ENCODE assay signal across 1 cellular context in genomic region chr6:7426447-7427169, GRCh38.
TF ChIP-seq lines count a peak whose summit lies in the region.

No MANE protein-coding gene starts in this region.

TF ChIP-seq in HepG2, 621 proteins besides CTCF, POLR2A, EP300 and RAD21 (continued from another document and continues in another):
- TF ChIP-seq THAP7 (CRISPR knock-in tag; IDR thresholded peaks at IDR 0.05), result no peak
- no peak for TF ChIP-seq ZFP36 (IDR thresholded peaks at IDR 0.05; ENCODE audit: borderline replicate concordance, low read depth, low read length, partially characterized antibody)
- TF ChIP-seq PRDM4 (CRISPR knock-in tag; IDR thresholded peaks at IDR 0.05; ENCODE audit: borderline replicate concordance), result no peak
- peak; percentile 46 for TF ChIP-seq SKI (IDR thresholded peaks at IDR 0.05; ENCODE audit: partially characterized antibody)
- TF ChIP-seq CEBPG (CRISPR knock-in tag; IDR thresholded peaks at IDR 0.05), result no peak
- TF ChIP-seq ZIK1 (CRISPR knock-in tag; IDR thresholded peaks at IDR 0.05; ENCODE audit: borderline replicate concordance, low read depth), result no peak
- TF ChIP-seq SRSF9 (IDR thresholded peaks at IDR 0.05; ENCODE audit: borderline replicate concordance, insufficient read depth, low read depth, low read length, poor library complexity, severe bottlenecking), result no peak
- peak; percentile 28; the same call in 1 of the 2 replicates for TF ChIP-seq FOXK2 (IDR thresholded peaks at IDR 0.05)
- 0 out of 2 replicates have a peak, but pooled peaks have one; percentile 24 for TF ChIP-seq RFX5 (IDR thresholded peaks at IDR 0.05; ENCODE audit: low read depth, low read length)
- TF ChIP-seq DRAP1 (CRISPR knock-in tag; IDR thresholded peaks at IDR 0.05), result peak; percentile 96
- no peak for TF ChIP-seq ADNP (CRISPR knock-in tag; IDR thresholded peaks at IDR 0.05)
- peak; percentile 32; the same call in 1 of the 3 replicates for TF ChIP-seq MXI1 (IDR thresholded peaks at IDR 0.05; ENCODE audit: borderline replicate concordance, low read depth, low read length)
- no peak for TF ChIP-seq HNRNPL (IDR thresholded peaks at IDR 0.05; ENCODE audit: low read depth, low read length)
- TF ChIP-seq ZNF234 (CRISPR knock-in tag; conservative IDR thresholded peaks at IDR 0.05), result no peak
- TF ChIP-seq RBM39 (IDR thresholded peaks at IDR 0.05; ENCODE audit: low read depth, low read length, poor library complexity, severe bottlenecking), result no peak
- TF ChIP-seq HNF4A (CRISPR knock-in tag; IDR thresholded peaks at IDR 0.05), result peak; percentile 34; the same call in 1 of the 2 replicates
- TF ChIP-seq ZNF280D (CRISPR knock-in tag; IDR thresholded peaks at IDR 0.05), result peak; percentile 64; the same call in 1 of the 2 replicates
- TF ChIP-seq NFYB (CRISPR knock-in tag; IDR thresholded peaks at IDR 0.05), result peak; percentile 85
- TF ChIP-seq SOX13 (IDR thresholded peaks at IDR 0.05), result peak; percentile 76
- TF ChIP-seq SOX13 (CRISPR knock-in tag; conservative IDR thresholded peaks at IDR 0.05 in 1 of 2, IDR thresholded peaks at IDR 0.05 in 1 of 2), result peak in 1 of 2 experiments; percentile 75; a peak in 2 of 4 replicates
- no peak for TF ChIP-seq REXO4 (CRISPR knock-in tag; IDR thresholded peaks at IDR 0.05; ENCODE audit: borderline replicate concordance)
- TF ChIP-seq NCOA5 (CRISPR knock-in tag; IDR thresholded peaks at IDR 0.05), result no peak
- TF ChIP-seq KDM3A (CRISPR knock-in tag; IDR thresholded peaks at IDR 0.05; ENCODE audit: low read depth), result no peak; the same call in 1 of the 2 replicates
- TF ChIP-seq ZSCAN21 (CRISPR knock-in tag; IDR thresholded peaks at IDR 0.05; ENCODE audit: borderline replicate concordance), result 0 out of 2 replicates have a peak, but pooled peaks have one; percentile 37
- 0 out of 2 replicates have a peak, but pooled peaks have one; percentile 47 for TF ChIP-seq ZNF292 (CRISPR knock-in tag; IDR thresholded peaks at IDR 0.05; ENCODE audit: borderline replicate concordance, low read depth)
- TF ChIP-seq ATF1 (CRISPR knock-in tag; IDR thresholded peaks at IDR 0.05), result 0 out of 2 replicates have a peak, but pooled peaks have one; percentile 15
- 0 out of 2 replicates have a peak, but pooled peaks have one; percentile 20 for TF ChIP-seq HMGXB3 (CRISPR knock-in tag; IDR thresholded peaks at IDR 0.05; ENCODE audit: borderline replicate concordance)
- TF ChIP-seq MED8 (CRISPR knock-in tag; IDR thresholded peaks at IDR 0.05; ENCODE audit: insufficient replicate concordance), result no peak
- peak; percentile 6; the same call in 1 of the 2 replicates for TF ChIP-seq ZNF337 (CRISPR knock-in tag; IDR thresholded peaks at IDR 0.05; ENCODE audit: borderline replicate concordance, low read depth)
- no peak for TF ChIP-seq SKIL (CRISPR knock-in tag; IDR thresholded peaks at IDR 0.05; ENCODE audit: borderline replicate concordance)
- peak; percentile 58; the same call in 1 of the 2 replicates for TF ChIP-seq ZNF607 (CRISPR knock-in tag; IDR thresholded peaks at IDR 0.05; ENCODE audit: borderline replicate concordance)
- TF ChIP-seq FOXP1 (IDR thresholded peaks at IDR 0.05), result 0 out of 2 replicates have a peak, but pooled peaks have one; percentile 42
- TF ChIP-seq FOXP1 (CRISPR knock-in tag; IDR thresholded peaks at IDR 0.05), result peak; percentile 80
- 0 out of 2 replicates have a peak, but pooled peaks have one; percentile 18 for TF ChIP-seq ZKSCAN8 (CRISPR knock-in tag; IDR thresholded peaks at IDR 0.05; ENCODE audit: borderline replicate concordance)
- peak; percentile 14; the same call in 1 of the 2 replicates for TF ChIP-seq FOSL2 (CRISPR knock-in tag; IDR thresholded peaks at IDR 0.05)
- TF ChIP-seq ATF2 (CRISPR knock-in tag; IDR thresholded peaks at IDR 0.05), result no peak
- TF ChIP-seq GFI1 (CRISPR knock-in tag; IDR thresholded peaks at IDR 0.05; ENCODE audit: borderline replicate concordance), result peak; percentile 86
- TF ChIP-seq DMAP1 (CRISPR knock-in tag; IDR thresholded peaks at IDR 0.05), result 0 out of 2 replicates have a peak, but pooled peaks have one; percentile 21
- TF ChIP-seq TERF1 (CRISPR knock-in tag; IDR thresholded peaks at IDR 0.05), result no peak
- TF ChIP-seq SMYD3 (CRISPR knock-in tag; IDR thresholded peaks at IDR 0.05), result 0 out of 2 replicates have a peak, but pooled peaks have one; percentile 62
- no peak for TF ChIP-seq ZBTB39 (CRISPR knock-in tag; IDR thresholded peaks at IDR 0.05)
